ENCODE assay signal across 1 cellular context in the genomic region with DNA sequence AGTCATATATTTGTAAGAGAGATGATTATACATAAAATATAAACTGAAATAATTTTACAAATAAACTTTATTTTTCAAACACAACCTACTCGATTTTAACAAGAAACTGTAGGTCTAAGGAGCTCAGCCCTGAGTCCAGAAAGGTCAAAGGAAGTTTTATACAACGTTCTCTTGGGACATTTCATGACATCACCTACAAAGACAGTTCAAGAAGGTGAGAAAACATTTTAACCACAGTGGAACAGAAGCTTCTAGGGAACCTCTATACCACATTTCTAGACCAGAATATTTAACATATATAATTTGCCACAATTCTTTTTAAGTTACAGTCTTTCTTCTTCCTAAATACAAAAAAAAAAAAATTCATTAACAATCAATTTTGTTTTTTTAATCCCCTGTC.
TF ChIP-seq lines count a peak whose summit lies in the region.

No MANE protein-coding gene starts in this region.

TF ChIP-seq in GM12878, 131 proteins besides CTCF, POLR2A, EP300 and RAD21 (continued from another document):
- TF ChIP-seq GATAD2B (conservative IDR thresholded peaks at IDR 0.05; ENCODE audit: low read depth) = 0 out of 2 replicates have a peak, but pooled peaks have one; percentile 32
- peak; percentile 54; the same call in 1 of the 2 replicates for TF ChIP-seq CBFB (IDR thresholded peaks at IDR 0.05; ENCODE audit: low read depth)
- TF ChIP-seq, protein P1, sequence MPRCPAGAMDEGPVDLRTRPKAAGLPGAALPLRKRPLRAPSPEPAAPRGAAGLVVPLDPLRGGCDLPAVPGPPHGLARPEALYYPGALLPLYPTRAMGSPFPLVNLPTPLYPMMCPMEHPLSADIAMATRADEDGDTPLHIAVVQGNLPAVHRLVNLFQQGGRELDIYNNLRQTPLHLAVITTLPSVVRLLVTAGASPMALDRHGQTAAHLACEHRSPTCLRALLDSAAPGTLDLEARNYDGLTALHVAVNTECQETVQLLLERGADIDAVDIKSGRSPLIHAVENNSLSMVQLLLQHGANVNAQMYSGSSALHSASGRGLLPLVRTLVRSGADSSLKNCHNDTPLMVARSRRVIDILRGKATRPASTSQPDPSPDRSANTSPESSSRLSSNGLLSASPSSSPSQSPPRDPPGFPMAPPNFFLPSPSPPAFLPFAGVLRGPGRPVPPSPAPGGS (IDR thresholded peaks at IDR 0.05; ENCODE audit: borderline replicate concordance, insufficient read depth, low read depth, low read length, poor library complexity, severe bottlenecking) = peak; percentile 72
